ENCODE assay signal across 9 cellular contexts in genomic region chr20:50484271-50484976, GRCh38. TPM values are rescaled to one million over a fixed set of nuclear protein-coding genes. Genes with fewer than 3 reads are reported as not detected.
DNase-seq lines count a peak whose midpoint lies in the region; TF ChIP-seq lines count a peak whose summit lies in the region.
"Had no signal": no experiment of that assay in that cellular context is flagged by ENCODE, and none has a peak within 500 bp of the region (broad histone marks: within the 10 kb centered on the region; RNA-seq: fewer than 3 reads in every experiment).

No MANE protein-coding gene starts in this region.

- H3K4me1 ChIP-seq in esophagus squamous epithelium = peaks cover 6 to 20% (median 7%) of the 10 kb centered on the region in 3 donors
- H3K4me1 ChIP-seq in spleen = peaks cover 6 to 30% (median 23%) of the 10 kb centered on the region in 6 donors

- peak overlapping the region in 2 of 4 donors; percentile 58 to 70 for H3K4me3 ChIP-seq in esophagus squamous epithelium
- H3K4me3 ChIP-seq in spleen = peak overlapping the region in 5 of 8 donors; percentile 22 to 67 (median 46)

- H3K9me3 ChIP-seq in esophagus squamous epithelium (no peaks in the 10 kb centered on the region), spleen (no peaks in the 10 kb centered on the region)

- WGBS in esophagus squamous epithelium, 2 donors = 36 to 39% methylated on average over 5 to 6 of the region's 6 CpGs
- 46 to 69% (median 61%) methylated on average over 6 of the region's 6 CpGs for WGBS in spleen, 5 donors

- H3K27me3 ChIP-seq in esophagus squamous epithelium (no peaks in the 10 kb centered on the region), spleen (replicated peaks in 1 of 7) (no peaks in the 10 kb centered on the region)

- H3K36me3 ChIP-seq in esophagus squamous epithelium = no peaks in the 10 kb centered on the region
- no peaks in the 10 kb centered on the region for H3K36me3 ChIP-seq in spleen

- peak; percentile 23 for DNase-seq in SKM-1 treated with dmso at 0.1 percent for 144 hours (lab: John Stamatoyannopoulos, UW; ENCODE audit: unreplicated experiment)
- no peak for DNase-seq in SKM-1 (lab: John Stamatoyannopoulos, UW; ENCODE audit: unreplicated experiment)
- peak; percentile 79 for DNase-seq in RPMI7951 (ENCODE audit: low read depth)
- DNase-seq in esophagus squamous epithelium (lab: John Stamatoyannopoulos, UW) = no peak
- no peak for DNase-seq in spleen
- DNase-seq in glomerular visceral epithelial cell (ENCODE audit: extremely low spot score) = no peak
- no peak for DNase-seq in NCI-H345 treated with DMSO at 0.1 percent for 48 hours (lab: John Stamatoyannopoulos, UW; ENCODE audit: unreplicated experiment)
- no peak for DNase-seq in pons (ENCODE audit: low spot score)
- DNase-seq: NCI-H146 had no signal

- TF ChIP-seq CTCF in esophagus squamous epithelium (IDR thresholded peaks at IDR 0.05) = peak in 2 of 6 experiments; percentile 22 to 41
- no peak for TF ChIP-seq CTCF in spleen (IDR thresholded peaks at IDR 0.05 in 8 of 11, conservative IDR thresholded peaks at IDR 0.05 in 3 of 11)

- H3K27ac ChIP-seq in esophagus squamous epithelium (peak overlapping the region; percentile 79 to 90 (median 88)), spleen (peak overlapping the region; percentile 80 to 93 (median 92))

- intact Hi-C loops in esophagus squamous epithelium (cut with DNase I) (no loop called here), spleen (cut with DNase I; ENCODE audit: low total_unique reads) (no loop called here)

- TF ChIP-seq POLR2A in esophagus squamous epithelium (IDR thresholded peaks at IDR 0.05) (no peak), spleen (IDR thresholded peaks at IDR 0.05) (no peak)

RNA-seq across cellular contexts. Expression of gene PTPN1, which starts 25.8 kb away (rescaled TPM):
- total RNA-seq in RPMI7951 (2014; rRNA removed; shearing (Covaris generic)) = 42.1 and 42.2 TPM in 2 replicates
- total RNA-seq in esophagus squamous epithelium = 10 to 100 TPM; 23.6 to 30.6 (median 29.0) TPM
- 10 to 100 TPM; 60.3 to 84.9 (median 73.5) TPM for total RNA-seq in spleen
- polyA plus RNA-seq in spleen = 10 to 100 TPM; 20.5 to 42.1 (median 25.0) TPM

Comparison
In these comparisons a context has a peak if more than half of its experiments do, and no peak if none do; other contexts are left out.
1. DNase-seq: peak in SKM-1 treated with dmso at 0.1 percent for 144 hours (single experiment) and RPMI7951 (single experiment); none in SKM-1 (single experiment), esophagus squamous epithelium (single experiment), spleen (single experiment), glomerular visceral epithelial cell (single experiment), NCI-H345 treated with DMSO at 0.1 percent for 48 hours (single experiment) and pons (single experiment).